8 cellular contexts compared by ENCODE assay signal in genomic region chr18:9615280-9615797, GRCh38. TPM values are rescaled to one million over a fixed set of nuclear protein-coding genes. Genes with fewer than 3 reads are reported as not detected.
DNase-seq lines count a peak whose midpoint lies in the region; ATAC-seq and TF ChIP-seq lines count a peak whose summit lies in the region.

No MANE protein-coding gene starts in this region.

- peaks cover 43% of the 10 kb centered on the region for H3K4me1 Mint-ChIP-seq in T-helper 1 cell treated with Interleukin-12 subunit alpha and Interleukin-12 subunit beta and Interleukin-4 antibody, amounts not matched to agents 30 μg/mL and 1 μg/mL, for 36 hours (ENCODE audit: low read depth)
- peaks cover 39% of the 10 kb centered on the region for H3K4me1 Mint-ChIP-seq in activated naive CD8-positive, alpha-beta T cell treated with anti-CD3 and anti-CD28 coated beads, Interleukin-2, amount 10 ng/mL, durations not matched to agents 7 days and 5 days

- no peaks in the 10 kb centered on the region for H3K27me3 Mint-ChIP-seq in T-helper 1 cell treated with Interleukin-12 subunit alpha and Interleukin-12 subunit beta and Interleukin-4 antibody, amounts not matched to agents 30 μg/mL and 1 μg/mL, for 36 hours (ENCODE audit: low read depth)
- H3K27me3 Mint-ChIP-seq in activated naive CD8-positive, alpha-beta T cell treated with anti-CD3 and anti-CD28 coated beads, Interleukin-2, amount 10 ng/mL, durations not matched to agents 7 days and 5 days = no peaks in the 10 kb centered on the region

- peak overlapping the region; percentile 79 for H3K4me3 Mint-ChIP-seq in T-helper 1 cell treated with Interleukin-12 subunit alpha and Interleukin-12 subunit beta and Interleukin-4 antibody, amounts not matched to agents 30 μg/mL and 1 μg/mL, for 36 hours
- H3K4me3 Mint-ChIP-seq in activated naive CD8-positive, alpha-beta T cell treated with anti-CD3 and anti-CD28 coated beads, Interleukin-2, amount 10 ng/mL, durations not matched to agents 7 days and 5 days = peak overlapping the region; percentile 69

- peak overlapping the region; percentile 90 for H3K27ac ChIP-seq in substantia nigra (ENCODE audit: low read depth, low read length, poor library complexity, severe bottlenecking)

- H3K4me3 ChIP-seq in kidney epithelial cell (ENCODE audit: low read depth, low read length) = peak overlapping the region; percentile 73

- H3K27me3 ChIP-seq in kidney epithelial cell (ENCODE audit: control insufficient read depth, insufficient read depth, low read length) = no peaks in the 10 kb centered on the region

- POLR2A ChIA-PET in activated naive CD8-positive, alpha-beta T cell treated with anti-CD3 and anti-CD28 coated beads, Interleukin-2, amount 10 ng/mL, durations not matched to agents 7 days and 5 days (lab: Charles Lee) = interaction anchor here (2.1 kb wide), 1 partner anchor 298 kb away, joined by 8 read pairs; the partner anchor contains the start of gene VAPA

- DNase-seq in T-helper 1 cell (no peak), kidney epithelial cell (ENCODE audit: low read depth) (no peak), substantia nigra (lab: John Stamatoyannopoulos, UW) (no peak), NCI-H524 (lab: John Stamatoyannopoulos, UW) (no peak)
- DNase-seq in activated naive CD8-positive, alpha-beta T cell treated with anti-CD3 and anti-CD28 coated beads, Interleukin-2, amount 10 ng/mL, durations not matched to agents 7 days and 5 days = no peak

- H3K27ac Mint-ChIP-seq in T-helper 1 cell treated with Interleukin-12 subunit alpha and Interleukin-12 subunit beta and Interleukin-4 antibody, amounts not matched to agents 30 μg/mL and 1 μg/mL, for 36 hours = peak overlapping the region; percentile 78
- peak overlapping the region; percentile 73 for H3K27ac Mint-ChIP-seq in activated naive CD8-positive, alpha-beta T cell treated with anti-CD3 and anti-CD28 coated beads, Interleukin-2, amount 10 ng/mL, durations not matched to agents 7 days and 5 days

- no peak for TF ChIP-seq CTCF in kidney epithelial cell (IDR thresholded peaks at IDR 0.05; ENCODE audit: insufficient read depth, low read length, poor library complexity, severe bottlenecking)

- H3K36me3 Mint-ChIP-seq in T-helper 1 cell treated with Interleukin-12 subunit alpha and Interleukin-12 subunit beta and Interleukin-4 antibody, amounts not matched to agents 30 μg/mL and 1 μg/mL, for 36 hours (ENCODE audit: low read depth) = peaks cover 11% of the 10 kb centered on the region
- H3K36me3 Mint-ChIP-seq in activated naive CD8-positive, alpha-beta T cell treated with anti-CD3 and anti-CD28 coated beads, Interleukin-2, amount 10 ng/mL, durations not matched to agents 7 days and 5 days = peaks cover 13% of the 10 kb centered on the region

- no peaks in the 10 kb centered on the region for H3K36me3 ChIP-seq in kidney epithelial cell (ENCODE audit: control insufficient read depth, insufficient read depth, low read length)

- H3K9me3 Mint-ChIP-seq in T-helper 1 cell treated with Interleukin-12 subunit alpha and Interleukin-12 subunit beta and Interleukin-4 antibody, amounts not matched to agents 30 μg/mL and 1 μg/mL, for 36 hours = no peaks in the 10 kb centered on the region
- H3K9me3 Mint-ChIP-seq in activated naive CD8-positive, alpha-beta T cell treated with anti-CD3 and anti-CD28 coated beads, Interleukin-2, amount 10 ng/mL, durations not matched to agents 7 days and 5 days = no peaks in the 10 kb centered on the region

- no peak for ATAC-seq in activated naive CD8-positive, alpha-beta T cell treated with anti-CD3 and anti-CD28 coated beads, Interleukin-2, amount 10 ng/mL, durations not matched to agents 7 days and 5 days (ENCODE audit: low read depth)
- ATAC-seq in GM21576 (IDR thresholded peaks at IDR 0.05; ENCODE audit: unreplicated experiment) (no peak), HG02852 (IDR thresholded peaks at IDR 0.05; ENCODE audit: unreplicated experiment) (no peak)

RNA-seq across cellular contexts. Expression of gene PPP4R1, which starts 1.0 kb away (rescaled TPM):
- total RNA-seq in activated naive CD8-positive, alpha-beta T cell treated with anti-CD3 and anti-CD28 coated beads, Interleukin-2, amount 10 ng/mL, durations not matched to agents 7 days and 5 days = 10 to 100 TPM; 40.2 to 42.0 TPM
- total RNA-seq in kidney epithelial cell = 83.8 and 105 TPM in 2 replicates
